10 cellular contexts compared by ENCODE assay signal in genomic region chr1:145281728-145282663, GRCh38. TPM values are rescaled to one million over a fixed set of nuclear protein-coding genes. Genes with fewer than 3 reads are reported as not detected.
DNase-seq lines count a peak whose midpoint lies in the region; TF ChIP-seq lines count a peak whose summit lies in the region.
"Not testable (repeated sequence)": the region's sequence is repeated elsewhere in the genome, so short reads cannot be mapped to it uniquely, and the experiment has no call there.
"Had no signal": no experiment of that assay in that cellular context is flagged by ENCODE, and none has a peak within 500 bp of the region (broad histone marks: within the 10 kb centered on the region; RNA-seq: fewer than 3 reads in every experiment).

No MANE protein-coding gene starts in this region.

- TF ChIP-seq POLR2A in stomach (IDR thresholded peaks at IDR 0.05), result not testable (repeated sequence)

- not testable (repeated sequence) for TF ChIP-seq EP300 in neural cell (conservative IDR thresholded peaks at IDR 0.05; ENCODE audit: poor library complexity, severe bottlenecking); stomach (IDR thresholded peaks at IDR 0.05)

- not testable (repeated sequence) for H3K27me3 ChIP-seq in MG63; cardiac muscle cell; neural cell (ENCODE audit: insufficient read depth, low read depth, low read length); stomach

- not testable (repeated sequence) for DNase-seq in HEK293T (ENCODE audit: extremely low spot score); astrocyte of the spinal cord (ENCODE audit: low read depth, low spot score); cardiac muscle cell (ENCODE audit: low read depth in 1 of 2, low spot score in 1 of 2)
- peak; percentile 2 for DNase-seq in MG63
- DNase-seq in activated CD4-positive, alpha-beta T cell treated with anti-CD3 and anti-CD28 coated beads for 4 hours, result peak; percentile 2 to 11
- peak; percentile 25 for DNase-seq in stomach

- 8 to 20% (median 15%) methylated on average over 9 to 23 of the region's 33 CpGs for WGBS in stomach, 5 donors

- intact Hi-C loops in stomach (cut with DNase I; ENCODE audit: low total_unique reads), result not testable (repeated sequence)

- not testable (repeated sequence) for H3K9me2 ChIP-seq in neural cell (ENCODE audit: insufficient read depth, low read length)

- H3K9ac ChIP-seq in ES-I3 (ENCODE audit: low read depth, low read length) (peak overlapping the region; percentile 15; the same call in 1 of the 2 replicates), neural cell (ENCODE audit: low read length) (peak overlapping the region; percentile 29)

- H3K9me3 ChIP-seq in ES-I3 (ENCODE audit: control insufficient read depth, insufficient read depth, low read length); MG63; cardiac muscle cell (ENCODE audit: low read depth); neural cell (ENCODE audit: low read length); stomach: not testable (repeated sequence)

- POLR2A ChIA-PET in HEK293T (lab: Yijun Ruan, JAX), result interaction anchor here (1.2 kb wide), 1 partner anchor 730 kb away, joined by 3 read pairs; no protein-coding TSS in a partner anchor

- H3K79me2 ChIP-seq in neural cell (replicated peaks; ENCODE audit: insufficient read depth, low read length), result not testable (repeated sequence)

- H3K4me3 ChIP-seq in MG63 (peak overlapping the region; percentile 43), astrocyte of the spinal cord (ENCODE audit: low read depth, low read length) (peak overlapping the region; percentile 17), cardiac muscle cell (peak overlapping the region; percentile 32), neural cell (ENCODE audit: low read length) (peak overlapping the region; percentile 63), stomach (peak overlapping the region; percentile 43 to 48 (median 44))

- H2AFZ ChIP-seq in neural cell (ENCODE audit: low read depth, low read length), result not testable (repeated sequence)

- TF ChIP-seq CTCF in astrocyte of the spinal cord (IDR thresholded peaks at IDR 0.05; ENCODE audit: low read depth, low read length); cardiac muscle cell (IDR thresholded peaks at IDR 0.05; ENCODE audit: low read depth, low read length); neural cell (IDR thresholded peaks at IDR 0.05; ENCODE audit: poor library complexity, severe bottlenecking); stomach (IDR thresholded peaks at IDR 0.05): not testable (repeated sequence)

- H4K20me1 ChIP-seq in neural cell (ENCODE audit: insufficient read depth), result not testable (repeated sequence)

- not testable (repeated sequence) for TF ChIP-seq RAD21 in neural cell (conservative IDR thresholded peaks at IDR 0.05)

- not testable (repeated sequence) for H3K36me3 ChIP-seq in ES-I3 (ENCODE audit: insufficient read depth, low read length); MG63; cardiac muscle cell; neural cell (ENCODE audit: insufficient read depth, low read length); stomach

- H3K4me2 ChIP-seq in neural cell (ENCODE audit: low read length), result not testable (repeated sequence)

- not testable (repeated sequence) for H3K27ac ChIP-seq in cardiac muscle cell
- H3K27ac ChIP-seq in neural cell (ENCODE audit: low read length) (peak overlapping the region; percentile 68), stomach (peak overlapping the region in 3 of 5 donors; percentile 81 to 87 (median 84))

- not testable (repeated sequence) for H3K4me1 ChIP-seq in ES-I3 (ENCODE audit: insufficient read depth, low read length); cardiac muscle cell (ENCODE audit: low read depth); stomach

- in situ Hi-C loops in astrocyte of the spinal cord (cut with HindIII; ENCODE audit: low sequenced_read_pairs), result not testable (repeated sequence)

- CTCF ChIA-PET in HEK293T (lab: Yijun Ruan, JAX), result not testable (repeated sequence)

- not testable (repeated sequence) for H3F3A ChIP-seq in neural cell (ENCODE audit: insufficient read depth, low read length, poor library complexity, severe bottlenecking)

TF ChIP-seq in HEK293T, 16 proteins besides CTCF, POLR2A, EP300 and RAD21:
- peak; percentile 38; the same call in 1 of the 2 replicates for TF ChIP-seq ZNF384 (IDR thresholded peaks at IDR 0.05)
TF ChIP-seq in HEK293T: peak in this region for 1; not testable (repeated sequence) for 15.

TF ChIP-seq in neural cell, 6 proteins besides CTCF, POLR2A, EP300 and RAD21:
- TF ChIP-seq MXI1 (conservative IDR thresholded peaks at IDR 0.05; ENCODE audit: poor library complexity, severe bottlenecking), result peak; percentile 1
TF ChIP-seq in neural cell: peak in this region for 1; not testable (repeated sequence) for 5.

RNA-seq across cellular contexts. Expression of gene PPIAL4D, which starts 40.0 kb away (rescaled TPM):
- total RNA-seq in MG63 (2014; rRNA removed; shearing (Covaris generic); ENCODE audit: low replicate concordance), result not detected in 2 replicates
- total RNA-seq in cardiac muscle cell, result not detected in 2 replicates
- polyA plus RNA-seq in cardiac muscle cell, result not detected in 2 replicates
- polyA plus RNA-seq in neural cell, result not detected in 2 replicates
- not detected in 2 replicates for polyA minus RNA-seq in neural cell
- not detected for total RNA-seq in stomach
- not detected for polyA plus RNA-seq in stomach
- total RNA-seq: endothelial cell of umbilical vein, mucosa of gallbladder had no signal
- polyA plus RNA-seq: endothelial cell of umbilical vein had no signal
